18 cellular contexts compared by ENCODE assay signal in genomic region chr20:64081620-64081964, GRCh38. TPM values are rescaled to one million over a fixed set of nuclear protein-coding genes. Genes with fewer than 3 reads are reported as not detected.
DNase-seq lines count a peak whose midpoint lies in the region; ATAC-seq and TF ChIP-seq lines count a peak whose summit lies in the region.
"Had no signal": no experiment of that assay in that cellular context is flagged by ENCODE, and none has a peak within 500 bp of the region (broad histone marks: within the 10 kb centered on the region; RNA-seq: fewer than 3 reads in every experiment).

No MANE protein-coding gene starts in this region.

- H3K4me1 Mint-ChIP-seq in activated naive CD8-positive, alpha-beta T cell treated with anti-CD3 and anti-CD28 coated beads, Interleukin-2, amount 10 ng/mL, durations not matched to agents 7 days and 5 days, result peaks cover 29% of the 10 kb centered on the region
- H3K4me1 Mint-ChIP-seq in activated naive CD8-positive, alpha-beta T cell treated with anti-CD3 and anti-CD28 coated beads for 36 hours, result peaks cover 30% of the 10 kb centered on the region
- H3K4me1 Mint-ChIP-seq in IgD-negative memory B cell (peaks cover 14 to 17% (median 14%) of the 10 kb centered on the region in 3 donors), endothelial cell (ENCODE audit: unreplicated experiment) (peaks cover 25% of the 10 kb centered on the region)
- peaks cover 52% of the 10 kb centered on the region for H3K4me1 Mint-ChIP-seq in stimulated activated memory B cell treated with anti-CD40 and anti-IgM and Interleukin-4, amounts not matched to agents 10 μg/mL and 1 μg/mL and 100 μg/mL, for 72 hours

- no peak for DNase-seq in activated naive CD8-positive, alpha-beta T cell treated with anti-CD3 and anti-CD28 coated beads, Interleukin-2, amount 10 ng/mL, durations not matched to agents 7 days and 5 days
- DNase-seq in activated naive CD8-positive, alpha-beta T cell treated with anti-CD3 and anti-CD28 coated beads for 36 hours, result no peak
- DNase-seq in endothelial cell (ENCODE audit: low spot score) (no peak), NCI-H1930 (lab: John Stamatoyannopoulos, UW) (no peak)
- DNase-seq: dorsolateral prefrontal cortex, KG1, NCI-H1092, NCI-H2081 treated with DMSO at 0.1 percent for 48 hours, NCI-H510A, SHP77 treated with DMSO at 0.1 percent for 48 hours had no signal

- H3K9me3 Mint-ChIP-seq in activated naive CD8-positive, alpha-beta T cell treated with anti-CD3 and anti-CD28 coated beads, Interleukin-2, amount 10 ng/mL, durations not matched to agents 7 days and 5 days, result peaks cover under 1% of the 10 kb centered on the region
- no peaks in the 10 kb centered on the region for H3K9me3 Mint-ChIP-seq in activated naive CD8-positive, alpha-beta T cell treated with anti-CD3 and anti-CD28 coated beads for 36 hours
- no peaks in the 10 kb centered on the region for H3K9me3 Mint-ChIP-seq in IgD-negative memory B cell
- no peaks in the 10 kb centered on the region for H3K9me3 Mint-ChIP-seq in endothelial cell (ENCODE audit: unreplicated experiment)
- peaks cover under 1% of the 10 kb centered on the region for H3K9me3 Mint-ChIP-seq in stimulated activated memory B cell treated with anti-CD40 and anti-IgM and Interleukin-4, amounts not matched to agents 10 μg/mL and 1 μg/mL and 100 μg/mL, for 72 hours

- peak overlapping the region; percentile 5 for H3K4me3 Mint-ChIP-seq in activated naive CD8-positive, alpha-beta T cell treated with anti-CD3 and anti-CD28 coated beads, Interleukin-2, amount 10 ng/mL, durations not matched to agents 7 days and 5 days
- no peak overlapping the region for H3K4me3 Mint-ChIP-seq in activated naive CD8-positive, alpha-beta T cell treated with anti-CD3 and anti-CD28 coated beads for 36 hours
- H3K4me3 Mint-ChIP-seq in IgD-negative memory B cell (peak overlapping the region in 3 of 4 donors; percentile 63 to 92 (median 89)), endothelial cell (ENCODE audit: unreplicated experiment) (peak overlapping the region; percentile 83)
- no peak overlapping the region for H3K4me3 Mint-ChIP-seq in stimulated activated memory B cell treated with anti-CD40 and anti-IgM and Interleukin-4, amounts not matched to agents 10 μg/mL and 1 μg/mL and 100 μg/mL, for 72 hours

- POLR2A ChIA-PET in activated naive CD8-positive, alpha-beta T cell treated with anti-CD3 and anti-CD28 coated beads, Interleukin-2, amount 10 ng/mL, durations not matched to agents 7 days and 5 days (lab: Charles Lee), result interaction anchor here (1.0 to 1.2 kb wide), 2 partner anchors 41 to 561 kb away, joined by 3 to 4 read pairs; no protein-coding TSS in a partner anchor

- no peak for ATAC-seq in activated naive CD8-positive, alpha-beta T cell treated with anti-CD3 and anti-CD28 coated beads, Interleukin-2, amount 10 ng/mL, durations not matched to agents 7 days and 5 days (ENCODE audit: low read depth)
- ATAC-seq in stimulated activated memory B cell treated with anti-CD40 and anti-IgM and Interleukin-4, amounts not matched to agents 10 μg/mL and 1 μg/mL and 100 μg/mL, for 72 hours, result no peak
- ATAC-seq in HG02885 (IDR thresholded peaks at IDR 0.05; ENCODE audit: poor library complexity, unreplicated experiment) (no peak), HG03139 (IDR thresholded peaks at IDR 0.05; ENCODE audit: unreplicated experiment) (no peak)
- ATAC-seq: activated CD4-positive, CD25-positive, alpha-beta regulatory T cell treated with anti-CD3 and anti-CD28 coated beads, Interleukin-2, amount 50 U/mL, for 24 hours; HCT116 had no signal

- H3K27ac Mint-ChIP-seq in activated naive CD8-positive, alpha-beta T cell treated with anti-CD3 and anti-CD28 coated beads, Interleukin-2, amount 10 ng/mL, durations not matched to agents 7 days and 5 days, result peak overlapping the region; percentile 9
- no peak overlapping the region for H3K27ac Mint-ChIP-seq in activated naive CD8-positive, alpha-beta T cell treated with anti-CD3 and anti-CD28 coated beads for 36 hours
- peak overlapping the region; percentile 62 to 98 (median 83) for H3K27ac Mint-ChIP-seq in IgD-negative memory B cell
- H3K27ac Mint-ChIP-seq in endothelial cell (ENCODE audit: unreplicated experiment), result no peak overlapping the region
- peak overlapping the region; percentile 20 for H3K27ac Mint-ChIP-seq in stimulated activated memory B cell treated with anti-CD40 and anti-IgM and Interleukin-4, amounts not matched to agents 10 μg/mL and 1 μg/mL and 100 μg/mL, for 72 hours

- no peak for TF ChIP-seq CTCF in endothelial cell (IDR thresholded peaks at IDR 0.05; ENCODE audit: unreplicated experiment)

- H3K27me3 Mint-ChIP-seq in activated naive CD8-positive, alpha-beta T cell treated with anti-CD3 and anti-CD28 coated beads, Interleukin-2, amount 10 ng/mL, durations not matched to agents 7 days and 5 days, result peaks cover 25% of the 10 kb centered on the region
- H3K27me3 Mint-ChIP-seq in activated naive CD8-positive, alpha-beta T cell treated with anti-CD3 and anti-CD28 coated beads for 36 hours, result peaks cover 28% of the 10 kb centered on the region
- H3K27me3 Mint-ChIP-seq in IgD-negative memory B cell, result peaks cover 3% of the 10 kb centered on the region
- H3K27me3 Mint-ChIP-seq in endothelial cell (ENCODE audit: unreplicated experiment), result peaks cover 15% of the 10 kb centered on the region
- peaks cover 10% of the 10 kb centered on the region for H3K27me3 Mint-ChIP-seq in stimulated activated memory B cell treated with anti-CD40 and anti-IgM and Interleukin-4, amounts not matched to agents 10 μg/mL and 1 μg/mL and 100 μg/mL, for 72 hours

- H3K36me3 Mint-ChIP-seq in activated naive CD8-positive, alpha-beta T cell treated with anti-CD3 and anti-CD28 coated beads, Interleukin-2, amount 10 ng/mL, durations not matched to agents 7 days and 5 days, result peaks cover 5% of the 10 kb centered on the region
- H3K36me3 Mint-ChIP-seq in activated naive CD8-positive, alpha-beta T cell treated with anti-CD3 and anti-CD28 coated beads for 36 hours, result no peaks in the 10 kb centered on the region
- H3K36me3 Mint-ChIP-seq in IgD-negative memory B cell, result peaks cover 4% of the 10 kb centered on the region
- peaks cover 8% of the 10 kb centered on the region for H3K36me3 Mint-ChIP-seq in endothelial cell (ENCODE audit: low read depth, unreplicated experiment)
- H3K36me3 Mint-ChIP-seq in stimulated activated memory B cell treated with anti-CD40 and anti-IgM and Interleukin-4, amounts not matched to agents 10 μg/mL and 1 μg/mL and 100 μg/mL, for 72 hours, result no peaks in the 10 kb centered on the region

RNA-seq across cellular contexts. Expression of gene OPRL1, which starts 1.7 kb away (rescaled TPM):
- 1 to 10 TPM; 1.8 to 2.6 TPM for total RNA-seq in activated naive CD8-positive, alpha-beta T cell treated with anti-CD3 and anti-CD28 coated beads, Interleukin-2, amount 10 ng/mL, durations not matched to agents 7 days and 5 days
- total RNA-seq in activated naive CD8-positive, alpha-beta T cell treated with anti-CD3 and anti-CD28 coated beads for 36 hours, result under 1 TPM; 0.16 to 0.25 TPM
- polyA plus RNA-seq in IgD-negative memory B cell, result 3.7 TPM
- total RNA-seq in endothelial cell (ENCODE audit: unreplicated experiment), result 10.2 TPM

RNA-seq across cellular contexts. Expression of gene RGS19, which starts 2.3 kb away (rescaled TPM):
- 100 to 1,000 TPM in 1 of 2 experiments, 10 to 100 TPM in 1; 95.1 to 106 TPM for total RNA-seq in activated naive CD8-positive, alpha-beta T cell treated with anti-CD3 and anti-CD28 coated beads, Interleukin-2, amount 10 ng/mL, durations not matched to agents 7 days and 5 days
- 10 to 100 TPM; 26.4 to 31.8 TPM for total RNA-seq in activated naive CD8-positive, alpha-beta T cell treated with anti-CD3 and anti-CD28 coated beads for 36 hours
- 202 TPM for polyA plus RNA-seq in IgD-negative memory B cell
- 26.2 TPM for total RNA-seq in endothelial cell (ENCODE audit: unreplicated experiment)

RNA-seq across cellular contexts. Expression of gene LKAAEAR1, which starts 2.6 kb away (rescaled TPM):
- 1 to 10 TPM in 1 of 2 experiments, under 1 TPM in 1; 0.57 to 1.1 TPM for total RNA-seq in activated naive CD8-positive, alpha-beta T cell treated with anti-CD3 and anti-CD28 coated beads, Interleukin-2, amount 10 ng/mL, durations not matched to agents 7 days and 5 days
- under 1 TPM; 0.47 to 0.50 TPM for total RNA-seq in activated naive CD8-positive, alpha-beta T cell treated with anti-CD3 and anti-CD28 coated beads for 36 hours
- polyA plus RNA-seq in IgD-negative memory B cell, result 0.83 TPM
- total RNA-seq in endothelial cell (ENCODE audit: unreplicated experiment), result not detected
- total RNA-seq: esophagus muscularis mucosa had no signal

RNA-seq across cellular contexts. Expression of gene TCEA2, which starts 18.6 kb away (rescaled TPM):
- 10 to 100 TPM; 65.3 to 74.9 TPM for total RNA-seq in activated naive CD8-positive, alpha-beta T cell treated with anti-CD3 and anti-CD28 coated beads, Interleukin-2, amount 10 ng/mL, durations not matched to agents 7 days and 5 days
- total RNA-seq in activated naive CD8-positive, alpha-beta T cell treated with anti-CD3 and anti-CD28 coated beads for 36 hours, result 10 to 100 TPM; 37.8 to 38.6 TPM
- 41.3 TPM for polyA plus RNA-seq in IgD-negative memory B cell
- 123 TPM for total RNA-seq in endothelial cell (ENCODE audit: unreplicated experiment)

RNA-seq across cellular contexts. Expression of gene NPBWR2, which starts 25.8 kb away (rescaled TPM):
- total RNA-seq in activated naive CD8-positive, alpha-beta T cell treated with anti-CD3 and anti-CD28 coated beads, Interleukin-2, amount 10 ng/mL, durations not matched to agents 7 days and 5 days, result not detected
- not detected for total RNA-seq in activated naive CD8-positive, alpha-beta T cell treated with anti-CD3 and anti-CD28 coated beads for 36 hours
- not detected for polyA plus RNA-seq in IgD-negative memory B cell
- total RNA-seq in endothelial cell (ENCODE audit: unreplicated experiment), result not detected
- total RNA-seq: esophagus muscularis mucosa had no signal
- polyA plus RNA-seq: adipose tissue had no signal

Comparison
In these comparisons a context has a peak if more than half of its experiments do, and no peak if none do; other contexts are left out.
1. H3K27ac Mint-ChIP-seq: peak in activated naive CD8-positive, alpha-beta T cell treated with anti-CD3 and anti-CD28 coated beads, Interleukin-2, amount 10 ng/mL, durations not matched to agents 7 days and 5 days (single experiment), IgD-negative memory B cell (3 of 3) and stimulated activated memory B cell treated with anti-CD40 and anti-IgM and Interleukin-4, amounts not matched to agents 10 μg/mL and 1 μg/mL and 100 μg/mL, for 72 hours (single experiment); none in activated naive CD8-positive, alpha-beta T cell treated with anti-CD3 and anti-CD28 coated beads for 36 hours (single experiment) and endothelial cell (single experiment).
2. H3K4me3 Mint-ChIP-seq: peak in activated naive CD8-positive, alpha-beta T cell treated with anti-CD3 and anti-CD28 coated beads, Interleukin-2, amount 10 ng/mL, durations not matched to agents 7 days and 5 days (single experiment), IgD-negative memory B cell (3 of 4) and endothelial cell (single experiment); none in activated naive CD8-positive, alpha-beta T cell treated with anti-CD3 and anti-CD28 coated beads for 36 hours (single experiment) and stimulated activated memory B cell treated with anti-CD40 and anti-IgM and Interleukin-4, amounts not matched to agents 10 μg/mL and 1 μg/mL and 100 μg/mL, for 72 hours (single experiment).